Comparison of ENCODE assay signal across 14 cellular contexts in genomic region chr12:68310370-68310769, GRCh38. TPM values are rescaled to one million over a fixed set of nuclear protein-coding genes. Genes with fewer than 3 reads are reported as not detected.
A peak's percentile ranks its signal among the peaks of the same experiment; 100 is the strongest.
DNase-seq lines count a peak whose midpoint lies in the region; ATAC-seq and TF ChIP-seq lines count a peak whose summit lies in the region.
"Had no signal": no experiment of that assay in that cellular context is flagged by ENCODE, and none has a peak within 500 bp of the region (broad histone marks: within the 10 kb centered on the region; RNA-seq: fewer than 3 reads in every experiment).

No MANE protein-coding gene starts in this region.

- TF ChIP-seq CTCF in AG09319 (IDR thresholded peaks at IDR 0.05; ENCODE audit: low read depth, low read length) (no peak), choroid plexus epithelial cell (conservative IDR thresholded peaks at IDR 0.05; ENCODE audit: low read depth, low read length) (no peak), GM20000 (IDR thresholded peaks at IDR 0.05; ENCODE audit: extremely low read depth, missing control alignments) (no peak)

- DNase-seq in AG09319 (ENCODE audit: extremely low read depth, low read depth) (peak; percentile 38), M059J (ENCODE audit: low read depth) (peak; percentile 83), choroid plexus epithelial cell (ENCODE audit: low read depth) (peak; percentile 87), lung microvascular endothelial cell (ENCODE audit: low read depth in 2 of 2) (peak; percentile 56 to 91), SKM-1 (lab: John Stamatoyannopoulos, UW; ENCODE audit: unreplicated experiment) (no peak), NCI-H2081 (lab: John Stamatoyannopoulos, UW) (no peak), GM20000 (ENCODE audit: low spot score) (no peak)
- DNase-seq: activated CD4-positive, CD25-positive, alpha-beta regulatory T cell treated with anti-CD3 and anti-CD28 coated beads, Interleukin-2, amount 50 U/mL, for 72 hours; NCI-H2171 treated with DMSO at 0.1 percent for 48 hours; stimulated activated CD4-positive, alpha-beta T cell treated with anti-CD3 and anti-CD28 coated beads, Interleukin-2, amount 100 ng/mL, for 24 hours had no signal

- H3K4me3 ChIP-seq in choroid plexus epithelial cell (ENCODE audit: low read depth, low read length), result no peak overlapping the region
- H3K4me3 ChIP-seq: hepatocyte had no signal

- no peak for ATAC-seq in HG03571 (IDR thresholded peaks at IDR 0.05; ENCODE audit: unreplicated experiment)
- ATAC-seq: HCT116 had no signal

RNA-seq across cellular contexts. Expression of gene MDM1, which starts 21.8 kb away (rescaled TPM):
- 7.6 and 10.1 TPM in 2 replicates for total RNA-seq in M059J (2014; rRNA removed; shearing (Covaris generic))
- total RNA-seq in lung microvascular endothelial cell, result 4.4 and 5.6 TPM in 2 replicates

RNA-seq across cellular contexts. Expression of gene IL22, which starts 57.0 kb away (rescaled TPM):
- not detected in 2 replicates for total RNA-seq in M059J (2014; rRNA removed; shearing (Covaris generic))
- total RNA-seq in lung microvascular endothelial cell, result not detected in 2 replicates
- total RNA-seq: hepatocyte, urinary bladder had no signal

Comparison
In these comparisons a context has a peak if more than half of its experiments do, and no peak if none do; other contexts are left out.
1. DNase-seq: peak in AG09319 (single experiment), M059J (single experiment), choroid plexus epithelial cell (single experiment) and lung microvascular endothelial cell (2 of 2); none in SKM-1 (single experiment), NCI-H2081 (0 of 2) and GM20000 (single experiment).